ENCODE assay signal across 17 cellular contexts in genomic region chr12:114938487-114939210, GRCh38.
DNase-seq lines count a peak whose midpoint lies in the region; TF ChIP-seq lines count a peak whose summit lies in the region.
"Had no signal": no experiment of that assay in that cellular context is flagged by ENCODE, and none has a peak within 500 bp of the region (broad histone marks: within the 10 kb centered on the region; RNA-seq: fewer than 3 reads in every experiment).

No MANE protein-coding gene starts in this region.

- no peaks in the 10 kb centered on the region for H3K9me3 Mint-ChIP-seq in nephron progenitor cell
- H3K9me3 Mint-ChIP-seq: HFFc6 had no signal

- DNase-seq in SK-N-DZ (ENCODE audit: low spot score) = peak; percentile 30
- DNase-seq in head of caudate nucleus = peak; percentile 6 to 88 (median 69)
- DNase-seq in nephron progenitor cell = peak; percentile 65
- DNase-seq in retina = peak; percentile 76
- DNase-seq in MM.1S = no peak
- DNase-seq in cortex of kidney (lab: John Stamatoyannopoulos, UW) = no peak
- DNase-seq in NCI-H345 treated with DMSO at 0.1 percent for 48 hours (lab: John Stamatoyannopoulos, UW; ENCODE audit: unreplicated experiment) = no peak
- DNase-seq in HUDEP-2 (lab: John Stamatoyannopoulos, UW; ENCODE audit: unreplicated experiment in 76 of 76) = no peak
- DNase-seq: AML-193; CD8-positive, alpha-beta T cell; DMS 273 treated with DMSO at 0.1 percent for 48 hours; HFFc6; Karpas-422; NCI-H2029; NCI-H524 treated with DMSO at 0.1 percent for 48 hours; SJCRH30 had no signal

- H3K9ac ChIP-seq in MM.1S (ENCODE audit: low read length) = no peak overlapping the region

- no peaks in the 10 kb centered on the region for H3K36me3 ChIP-seq in MM.1S (replicated peaks; ENCODE audit: insufficient read depth, low read length)
- H3K36me3 ChIP-seq: SJCRH30 had no signal

- no peaks in the 10 kb centered on the region for H3K27me3 ChIP-seq in MM.1S (replicated peaks; ENCODE audit: insufficient read depth, low read length)
- H3K27me3 ChIP-seq: SJCRH30 had no signal

- peaks cover 47% of the 10 kb centered on the region for H3K4me1 Mint-ChIP-seq in nephron progenitor cell

- H3K4me3 ChIP-seq in MM.1S (ENCODE audit: low read length) = no peak overlapping the region
- H3K4me3 ChIP-seq: SJCRH30 had no signal

- H3K79me2 ChIP-seq in MM.1S (ENCODE audit: low read length) = no peaks in the 10 kb centered on the region

- H3K4me3 Mint-ChIP-seq in nephron progenitor cell = no peak overlapping the region
- H3K4me3 Mint-ChIP-seq: CD8-positive, alpha-beta T cell; HFFc6 had no signal

- H3F3A ChIP-seq in MM.1S (ENCODE audit: insufficient read depth, low read length) = no peaks in the 10 kb centered on the region

- no peaks in the 10 kb centered on the region for H4K20me1 ChIP-seq in MM.1S (ENCODE audit: insufficient read depth, low read length)

- intact Hi-C loops in head of caudate nucleus (cut with DNase I) = no loop called here

- H3K9me3 ChIP-seq in MM.1S (replicated peaks; ENCODE audit: insufficient read depth, low read length) = no peaks in the 10 kb centered on the region
- H3K9me3 ChIP-seq: SJCRH30 had no signal

- H3K27me3 Mint-ChIP-seq in nephron progenitor cell (ENCODE audit: low read depth, poor library complexity) = peaks cover 21% of the 10 kb centered on the region

- no peak overlapping the region for H2AFZ ChIP-seq in MM.1S (ENCODE audit: low read length)

- no peak for TF ChIP-seq CTCF in nephron progenitor cell (IDR thresholded peaks at IDR 0.05)
- no peak for TF ChIP-seq CTCF in MM.1S (IDR thresholded peaks at IDR 0.05; ENCODE audit: low read length)

- no peak overlapping the region for H3K27ac ChIP-seq in MM.1S (ENCODE audit: low read length)
- H3K27ac ChIP-seq: RWPE1, SJCRH30 had no signal

- H3K4me1 ChIP-seq in MM.1S (ENCODE audit: low read length) = no peaks in the 10 kb centered on the region
- H3K4me1 ChIP-seq: SJCRH30 had no signal

- H3K4me2 ChIP-seq in MM.1S (ENCODE audit: low read depth, low read length) = no peak overlapping the region

- H3K36me3 Mint-ChIP-seq in nephron progenitor cell (ENCODE audit: low read depth) = no peaks in the 10 kb centered on the region
- H3K36me3 Mint-ChIP-seq: CD8-positive, alpha-beta T cell had no signal

- no peaks in the 10 kb centered on the region for H3K9me2 ChIP-seq in MM.1S (replicated peaks; ENCODE audit: insufficient read depth, low read length)

- no peak overlapping the region for H3K27ac Mint-ChIP-seq in nephron progenitor cell
- H3K27ac Mint-ChIP-seq: CD8-positive, alpha-beta T cell; HFFc6 had no signal

Comparison
In these comparisons a context has a peak if more than half of its experiments do, and no peak if none do; other contexts are left out.
1. DNase-seq: peak in SK-N-DZ (single experiment), head of caudate nucleus (42 of 42), nephron progenitor cell (single experiment) and retina (single experiment); none in MM.1S (single experiment), cortex of kidney (single experiment), NCI-H345 treated with DMSO at 0.1 percent for 48 hours (single experiment) and HUDEP-2 (0 of 76).